In genomic region chr12:44961887-44962286, GRCh38 we compare ENCODE assay signal across 37 cellular contexts.
"Had no signal": no experiment of that assay in that cellular context is flagged by ENCODE, and none has a peak within 500 bp of the region (broad histone marks: within the 10 kb centered on the region; RNA-seq: fewer than 3 reads in every experiment).

No MANE protein-coding gene starts in this region.

- DNase-seq: activated CD4-positive, alpha-beta memory T cell treated with anti-CD3 and anti-CD28 coated beads, Interleukin-2, amount 10 ng/mL, durations not matched to agents 7 days and 5 days; activated CD4-positive, alpha-beta T cell treated with anti-CD3 and anti-CD28 coated beads for 1 hour; activated CD4-positive, alpha-beta T cell treated with anti-CD3 and anti-CD28 coated beads for 36 hours; activated CD4-positive, alpha-beta T cell treated with anti-CD3 and anti-CD28 coated beads for 48 hours; activated CD4-positive, alpha-beta T cell treated with anti-CD3 and anti-CD28 coated beads, Interleukin-2, amount 10 ng/mL, durations not matched to agents 7 days and 5 days; activated CD4-positive, alpha-beta T cell treated with anti-CD3 and anti-CD28 coated beads, Interleukin-2, amount 50 U/mL, for 48 hours; activated CD4-positive, CD25-positive, alpha-beta regulatory T cell; activated CD8-positive, alpha-beta memory T cell treated with anti-CD3 and anti-CD28 coated beads for 24 hours; activated CD8-positive, alpha-beta memory T cell treated with anti-CD3 and anti-CD28 coated beads, Interleukin-2, amount 10 ng/mL, durations not matched to agents 7 days and 5 days; activated CD8-positive, alpha-beta memory T cell treated with anti-CD3 and anti-CD28 coated beads, Interleukin-2, amount 50 U/mL, for 48 hours; activated CD8-positive, alpha-beta T cell treated with anti-CD3 and anti-CD28 coated beads, Interleukin-2, amount 10 ng/mL, durations not matched to agents 7 days and 5 days; activated effector memory CD4-positive, alpha-beta T cell treated with Interleukin-2 at 50 U/mL for 16 hours; activated gamma-delta T cell; activated naive CD4-positive, alpha-beta T cell treated with anti-CD3 and anti-CD28 coated beads, Interleukin-2, amount 10 ng/mL, durations not matched to agents 7 days and 5 days; activated naive CD4-positive, alpha-beta T cell treated with Interleukin-2 at 50 U/mL for 16 hours; activated naive CD8-positive, alpha-beta T cell treated with anti-CD3 and anti-CD28 coated beads, Interleukin-2, amount 10 ng/mL, durations not matched to agents 7 days and 5 days; activated naive CD8-positive, alpha-beta T cell treated with anti-CD3 and anti-CD28 coated beads, Interleukin-2, amount 50 U/mL, for 24 hours; activated T-cell treated with anti-CD3 and anti-CD28 coated beads, Interleukin-2, amount 50 U/mL, for 24 hours; activated T-cell treated with anti-CD3 and anti-CD28 coated beads, Interleukin-2, amount 50 U/mL, for 48 hours; amygdala; anterior cingulate cortex; brain microvascular endothelial cell; central memory CD4-positive, alpha-beta T cell; cerebellar nuclear complex; T-helper 1 cell; T-helper 2 cell; T-helper 9 cell; WERI-Rb-1 had no signal

- H3K4me1 ChIP-seq: ascending aorta, breast epithelium had no signal

- H3K27ac ChIP-seq: ascending aorta, brain microvascular endothelial cell, breast epithelium, WERI-Rb-1 had no signal

- H3K9me3 Mint-ChIP-seq: activated naive CD4-positive, alpha-beta T cell treated with anti-CD3 and anti-CD28 coated beads, Interleukin-2, amount 50 U/mL, for 24 hours had no signal

- H3K27me3 ChIP-seq: ascending aorta, brain microvascular endothelial cell, breast epithelium had no signal

- H3K4me3 ChIP-seq: ascending aorta, breast epithelium had no signal

- ATAC-seq: activated CD4-positive, alpha-beta T cell treated with anti-CD3 and anti-CD28 coated beads for 36 hours; activated CD4-positive, CD25-positive, alpha-beta regulatory T cell treated with anti-CD3 and anti-CD28 coated beads, Interleukin-2, amount 50 U/mL, for 24 hours; activated CD8-positive, alpha-beta memory T cell treated with anti-CD3 and anti-CD28 coated beads, Interleukin-2, amount 10 ng/mL, durations not matched to agents 7 days and 5 days; activated CD8-positive, alpha-beta T cell treated with anti-CD3 and anti-CD28 coated beads, Interleukin-2, amount 10 ng/mL, durations not matched to agents 7 days and 5 days; activated naive CD8-positive, alpha-beta T cell treated with anti-CD3 and anti-CD28 coated beads, Interleukin-2, amount 50 U/mL, for 24 hours; WTC11 had no signal

- H3K36me3 ChIP-seq: ascending aorta, brain microvascular endothelial cell, breast epithelium, WERI-Rb-1 had no signal

- H3K27ac Mint-ChIP-seq: activated CD4-positive, alpha-beta memory T cell treated with anti-CD3 and anti-CD28 coated beads, Interleukin-2, amount 10 ng/mL, durations not matched to agents 7 days and 5 days; activated CD4-positive, alpha-beta T cell treated with anti-CD3 and anti-CD28 coated beads for 36 hours; activated CD4-positive, alpha-beta T cell treated with anti-CD3 and anti-CD28 coated beads, Interleukin-2, amount 10 ng/mL, durations not matched to agents 7 days and 5 days; activated CD8-positive, alpha-beta memory T cell treated with anti-CD3 and anti-CD28 coated beads, Interleukin-2, amount 10 ng/mL, durations not matched to agents 7 days and 5 days; activated CD8-positive, alpha-beta T cell treated with anti-CD3 and anti-CD28 coated beads, Interleukin-2, amount 10 ng/mL, durations not matched to agents 7 days and 5 days; activated naive CD4-positive, alpha-beta T cell treated with anti-CD3 and anti-CD28 coated beads, Interleukin-2, amount 10 ng/mL, durations not matched to agents 7 days and 5 days; activated naive CD4-positive, alpha-beta T cell treated with anti-CD3 and anti-CD28 coated beads, Interleukin-2, amount 50 U/mL, for 24 hours; activated naive CD8-positive, alpha-beta T cell; activated naive CD8-positive, alpha-beta T cell treated with anti-CD3 and anti-CD28 coated beads, Interleukin-2, amount 10 ng/mL, durations not matched to agents 7 days and 5 days; activated naive CD8-positive, alpha-beta T cell treated with anti-CD3 and anti-CD28 coated beads, Interleukin-2, amount 50 U/mL, for 24 hours; activated T-cell treated with anti-CD3 and anti-CD28 coated beads, Interleukin-2, amount 50 U/mL, for 24 hours; activated T-helper 2 cell treated with anti-CD3 and anti-CD28 coated beads, Interferon-gamma antibody, Interleukin-2, Interleukin-4, amounts not matched to agents 10 μg/mL and 5 μg/mL and 100 μg/mL, durations not matched to agents 14 hours and 24 hours and 36 hours; T-helper 1 cell treated with Interleukin-12 subunit alpha and Interleukin-12 subunit beta and Interleukin-4 antibody, amounts not matched to agents 30 μg/mL and 1 μg/mL, for 36 hours; T-helper 2 cell treated with Interferon-gamma antibody and Interleukin-4, amounts not matched to agents 5 μg/mL and 100 μg/mL, for 36 hours; WTC11 had no signal

- H3K4me3 Mint-ChIP-seq: activated CD4-positive, alpha-beta memory T cell treated with anti-CD3 and anti-CD28 coated beads, Interleukin-2, amount 10 ng/mL, durations not matched to agents 7 days and 5 days; activated CD4-positive, alpha-beta T cell treated with anti-CD3 and anti-CD28 coated beads for 36 hours; activated CD4-positive, alpha-beta T cell treated with anti-CD3 and anti-CD28 coated beads, Interleukin-2, amount 10 ng/mL, durations not matched to agents 7 days and 5 days; activated CD8-positive, alpha-beta memory T cell treated with anti-CD3 and anti-CD28 coated beads, Interleukin-2, amount 10 ng/mL, durations not matched to agents 7 days and 5 days; activated CD8-positive, alpha-beta T cell treated with anti-CD3 and anti-CD28 coated beads, Interleukin-2, amount 10 ng/mL, durations not matched to agents 7 days and 5 days; activated naive CD4-positive, alpha-beta T cell treated with anti-CD3 and anti-CD28 coated beads, Interleukin-2, amount 10 ng/mL, durations not matched to agents 7 days and 5 days; activated naive CD4-positive, alpha-beta T cell treated with anti-CD3 and anti-CD28 coated beads, Interleukin-2, amount 50 U/mL, for 24 hours; activated naive CD8-positive, alpha-beta T cell; activated naive CD8-positive, alpha-beta T cell treated with anti-CD3 and anti-CD28 coated beads, Interleukin-2, amount 10 ng/mL, durations not matched to agents 7 days and 5 days; activated naive CD8-positive, alpha-beta T cell treated with anti-CD3 and anti-CD28 coated beads, Interleukin-2, amount 50 U/mL, for 24 hours; activated T-cell treated with anti-CD3 and anti-CD28 coated beads, Interleukin-2, amount 50 U/mL, for 24 hours; T-helper 1 cell treated with Interleukin-12 subunit alpha and Interleukin-12 subunit beta and Interleukin-4 antibody, amounts not matched to agents 30 μg/mL and 1 μg/mL, for 36 hours; T-helper 2 cell treated with Interferon-gamma antibody and Interleukin-4, amounts not matched to agents 5 μg/mL and 100 μg/mL, for 36 hours; WTC11 had no signal

- H3K27me3 Mint-ChIP-seq: activated naive CD4-positive, alpha-beta T cell treated with anti-CD3 and anti-CD28 coated beads, Interleukin-2, amount 50 U/mL, for 24 hours; activated naive CD8-positive, alpha-beta T cell; activated naive CD8-positive, alpha-beta T cell treated with anti-CD3 and anti-CD28 coated beads, Interleukin-2, amount 50 U/mL, for 24 hours; activated T-cell treated with anti-CD3 and anti-CD28 coated beads, Interleukin-2, amount 50 U/mL, for 24 hours had no signal

- H3K4me1 Mint-ChIP-seq: activated CD4-positive, alpha-beta memory T cell treated with anti-CD3 and anti-CD28 coated beads, Interleukin-2, amount 10 ng/mL, durations not matched to agents 7 days and 5 days; activated CD4-positive, alpha-beta T cell treated with anti-CD3 and anti-CD28 coated beads for 36 hours; activated CD4-positive, alpha-beta T cell treated with anti-CD3 and anti-CD28 coated beads, Interleukin-2, amount 10 ng/mL, durations not matched to agents 7 days and 5 days; activated CD8-positive, alpha-beta memory T cell treated with anti-CD3 and anti-CD28 coated beads, Interleukin-2, amount 10 ng/mL, durations not matched to agents 7 days and 5 days; activated naive CD4-positive, alpha-beta T cell treated with anti-CD3 and anti-CD28 coated beads, Interleukin-2, amount 10 ng/mL, durations not matched to agents 7 days and 5 days; activated naive CD4-positive, alpha-beta T cell treated with anti-CD3 and anti-CD28 coated beads, Interleukin-2, amount 50 U/mL, for 24 hours; activated naive CD8-positive, alpha-beta T cell treated with anti-CD3 and anti-CD28 coated beads, Interleukin-2, amount 50 U/mL, for 24 hours had no signal

- H3K36me3 Mint-ChIP-seq: activated naive CD4-positive, alpha-beta T cell treated with anti-CD3 and anti-CD28 coated beads, Interleukin-2, amount 10 ng/mL, durations not matched to agents 7 days and 5 days; activated naive CD4-positive, alpha-beta T cell treated with anti-CD3 and anti-CD28 coated beads, Interleukin-2, amount 50 U/mL, for 24 hours had no signal
